Comparison of ENCODE assay signal across 8 cellular contexts in genomic region chr22:37561209-37562048, GRCh38. TPM values are rescaled to one million over a fixed set of nuclear protein-coding genes. Genes with fewer than 3 reads are reported as not detected.
DNase-seq lines count a peak whose midpoint lies in the region; ATAC-seq and TF ChIP-seq lines count a peak whose summit lies in the region.

No MANE protein-coding gene starts in this region.

- ATAC-seq in HG03280 (IDR thresholded peaks at IDR 0.05; ENCODE audit: unreplicated experiment): no peak

- H3K27me3 ChIP-seq in kidney epithelial cell (ENCODE audit: control insufficient read depth, insufficient read depth, low read length): no peaks in the 10 kb centered on the region

- H3K4me3 ChIP-seq in GM12864 (ENCODE audit: low read depth, low read length) (no peak overlapping the region), kidney epithelial cell (ENCODE audit: low read depth, low read length) (peak overlapping the region; percentile 55)

- DNase-seq in GM12864 (ENCODE audit: low read depth) (no peak), NCI-H1105 treated with DMSO at 0.1 percent for 48 hours (lab: John Stamatoyannopoulos, UW) (peak; percentile 15), cerebellum (ENCODE audit: low spot score) (peak; percentile 36), kidney epithelial cell (ENCODE audit: low read depth) (no peak), NCI-H187 treated with DMSO at 0.1 percent for 48 hours (lab: John Stamatoyannopoulos, UW) (no peak)
- peak; percentile 78 to 83 for DNase-seq in activated CD4-positive, alpha-beta T cell treated with anti-CD3 and anti-CD28 coated beads for 4 hours
- peak; percentile 75 to 89 (median 79) for DNase-seq in stimulated activated CD4-positive, alpha-beta T cell treated with anti-CD3 and anti-CD28 coated beads, Interleukin-12 subunit alpha, Interleukin-12 subunit beta, amount 100 ng/mL, for 48 hours (ENCODE audit: low read depth in 2 of 3, low spot score in 1 of 3)

- peak; percentile 81 for TF ChIP-seq CTCF in GM12864 (IDR thresholded peaks at IDR 0.05; ENCODE audit: low read depth, low read length, missing control alignments)
- peak; percentile 90 for TF ChIP-seq CTCF in kidney epithelial cell (IDR thresholded peaks at IDR 0.05; ENCODE audit: insufficient read depth, low read length, poor library complexity, severe bottlenecking)

- H3K36me3 ChIP-seq in kidney epithelial cell (ENCODE audit: control insufficient read depth, insufficient read depth, low read length): peaks cover 3% of the 10 kb centered on the region

RNA-seq across cellular contexts. Expression of gene CDC42EP1, which starts 1.1 kb away (rescaled TPM):
- total RNA-seq in cerebellum (2.6 TPM), kidney epithelial cell (98.1 and 150 TPM in 2 replicates)

RNA-seq across cellular contexts. Expression of gene LGALS2, which starts 18.5 kb away (rescaled TPM):
- total RNA-seq in cerebellum (not detected), kidney epithelial cell (not detected in 2 replicates)

RNA-seq across cellular contexts. Expression of gene CARD10, which starts 42.2 kb away (rescaled TPM):
- total RNA-seq in cerebellum: 3.4 TPM
- total RNA-seq in kidney epithelial cell: 64.0 and 71.3 TPM in 2 replicates

RNA-seq across cellular contexts. Expression of gene GGA1, which starts 47.2 kb away (rescaled TPM):
- 39.1 TPM for total RNA-seq in cerebellum
- 65.9 and 75.2 TPM in 2 replicates for total RNA-seq in kidney epithelial cell

Comparison
In these comparisons a context has a peak if more than half of its experiments do, and no peak if none do; other contexts are left out.
1. DNase-seq: peak in NCI-H1105 treated with DMSO at 0.1 percent for 48 hours (single experiment), activated CD4-positive, alpha-beta T cell treated with anti-CD3 and anti-CD28 coated beads for 4 hours (2 of 2), cerebellum (single experiment) and stimulated activated CD4-positive, alpha-beta T cell treated with anti-CD3 and anti-CD28 coated beads, Interleukin-12 subunit alpha, Interleukin-12 subunit beta, amount 100 ng/mL, for 48 hours (3 of 3); none in GM12864 (single experiment), kidney epithelial cell (single experiment) and NCI-H187 treated with DMSO at 0.1 percent for 48 hours (single experiment).
2. RNA of gene CDC42EP1, which starts 1.1 kb away (total RNA-seq): 98.1 to 150 TPM in kidney epithelial cell; 2.6 TPM in cerebellum (single experiment); every median in the first group is over 10 times any median in the second.
3. RNA of gene CARD10, which starts 42.2 kb away (total RNA-seq): 64.0 to 71.3 TPM in kidney epithelial cell; 3.4 TPM in cerebellum (single experiment); every median in the first group is over 10 times any median in the second.